ENCODE assay signal across 8 cellular contexts in the genomic region with DNA sequence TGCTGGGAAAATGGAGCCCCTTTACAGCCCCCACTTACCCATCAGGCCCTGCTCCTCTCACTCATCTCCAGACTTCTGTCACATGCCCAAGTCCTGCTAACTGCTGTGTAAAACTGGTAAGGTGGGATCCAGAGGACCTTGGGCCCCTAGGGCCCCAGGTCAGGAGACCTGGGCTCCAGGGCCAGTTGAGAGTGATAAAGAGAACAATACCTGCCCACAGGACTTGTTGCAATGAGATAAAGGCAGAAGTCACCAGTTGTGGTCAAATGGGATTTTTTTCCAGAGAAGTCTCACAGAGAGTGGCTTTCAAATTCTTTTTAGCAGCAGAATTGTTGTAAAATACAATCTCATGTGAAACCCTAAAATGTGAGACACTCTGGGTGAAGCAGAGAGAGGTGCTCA. TPM values are rescaled to one million over a fixed set of nuclear protein-coding genes. Genes with fewer than 3 reads are reported as not detected.
DNase-seq lines count a peak whose midpoint lies in the region; ATAC-seq and TF ChIP-seq lines count a peak whose summit lies in the region.
"Had no signal": no experiment of that assay in that cellular context is flagged by ENCODE, and none has a peak within 500 bp of the region (broad histone marks: within the 10 kb centered on the region; RNA-seq: fewer than 3 reads in every experiment).

No MANE protein-coding gene starts in this region.

- ATAC-seq in effector memory CD8-positive, alpha-beta T cell (replicated peaks), result no peak

- H3K27ac ChIP-seq in VCaP (peak overlapping the region; percentile 81), fibroblast of lung (ENCODE audit: insufficient read depth, low read length) (peak overlapping the region; percentile 17), smooth muscle cell (ENCODE audit: low read depth) (peak overlapping the region; percentile 91)

- DNase-seq in HFFc6 (no peak), fibroblast of lung (ENCODE audit: low read depth in 2 of 2) (no peak), smooth muscle cell (lab: John Stamatoyannopoulos, UW; ENCODE audit: unreplicated experiment) (no peak), DMS114 treated with DMSO at 0.1 percent for 48 hours (lab: John Stamatoyannopoulos, UW; ENCODE audit: unreplicated experiment) (no peak), C1 segment of cervical spinal cord (lab: John Stamatoyannopoulos, UW) (no peak)
- DNase-seq in effector memory CD8-positive, alpha-beta T cell, result no peak
- DNase-seq: activated effector memory CD4-positive, alpha-beta T cell treated with Interleukin-2 at 50 U/mL for 16 hours had no signal

- H3K4me2 ChIP-seq in fibroblast of lung (ENCODE audit: extremely low read depth, insufficient read depth, low read length) (no peak overlapping the region), smooth muscle cell (peak overlapping the region; percentile 92)

- peaks cover 8% of the 10 kb centered on the region for H3K27me3 Mint-ChIP-seq in HFFc6 (ENCODE audit: insufficient read depth)
- H3K27me3 Mint-ChIP-seq in effector memory CD8-positive, alpha-beta T cell, result no peaks in the 10 kb centered on the region

- TF ChIP-seq CTCF in HFFc6 (IDR thresholded peaks at IDR 0.05) (no peak), VCaP (conservative IDR thresholded peaks at IDR 0.05) (no peak), fibroblast of lung (conservative IDR thresholded peaks at IDR 0.05 in 1 of 2, IDR thresholded peaks at IDR 0.05 in 1 of 2; ENCODE audit: low read depth in 1 of 2, low read length in 2 of 2) (no peak), smooth muscle cell (IDR thresholded peaks at IDR 0.05; ENCODE audit: borderline replicate concordance, insufficient read depth, poor library complexity, severe bottlenecking) (no peak)

- no peaks in the 10 kb centered on the region for H4K20me1 ChIP-seq in fibroblast of lung (ENCODE audit: control insufficient read depth, extremely low read depth, insufficient read depth, low read length)
- peaks cover 12% of the 10 kb centered on the region for H4K20me1 ChIP-seq in smooth muscle cell (ENCODE audit: low read depth)

- H3F3A ChIP-seq in smooth muscle cell (ENCODE audit: low read depth), result peaks cover 37% of the 10 kb centered on the region

- H3K4me3 ChIP-seq in fibroblast of lung (replicated peaks in 1 of 4; ENCODE audit: control extremely low read depth in 1 of 4, insufficient read depth in 1 of 4, low read depth in 3 of 4, low read length in 4 of 4) (no peak overlapping the region), smooth muscle cell (no peak overlapping the region)

- H2AFZ ChIP-seq in fibroblast of lung (ENCODE audit: low read length) (no peak overlapping the region), smooth muscle cell (ENCODE audit: low read depth) (no peak overlapping the region)

- H3K4me1 ChIP-seq in fibroblast of lung (ENCODE audit: control insufficient read depth, extremely low read depth, insufficient read depth, low read length) (peaks cover 23% of the 10 kb centered on the region), smooth muscle cell (ENCODE audit: low read depth) (peaks cover 49% of the 10 kb centered on the region)

- H3K4me3 Mint-ChIP-seq in HFFc6, result no peak overlapping the region
- no peak overlapping the region for H3K4me3 Mint-ChIP-seq in effector memory CD8-positive, alpha-beta T cell

- H3K27me3 ChIP-seq in fibroblast of lung (ENCODE audit: control insufficient read depth, insufficient read depth, low read length) (no peaks in the 10 kb centered on the region), smooth muscle cell (ENCODE audit: low read depth) (no peaks in the 10 kb centered on the region)

- H3K9ac ChIP-seq in fibroblast of lung (ENCODE audit: insufficient read depth, low read length) (no peak overlapping the region), smooth muscle cell (ENCODE audit: low read depth) (no peak overlapping the region)

- peaks cover 29% of the 10 kb centered on the region for H3K79me2 ChIP-seq in fibroblast of lung (ENCODE audit: control insufficient read depth, insufficient read depth, low read length)
- H3K79me2 ChIP-seq in smooth muscle cell (ENCODE audit: low read depth), result peaks cover 22% of the 10 kb centered on the region

- no peaks in the 10 kb centered on the region for H3K9me3 Mint-ChIP-seq in HFFc6
- no peaks in the 10 kb centered on the region for H3K9me3 Mint-ChIP-seq in effector memory CD8-positive, alpha-beta T cell

- H3K9me3 ChIP-seq in fibroblast of lung (ENCODE audit: control insufficient read depth, insufficient read depth, low read depth, low read length), result no peaks in the 10 kb centered on the region
- no peaks in the 10 kb centered on the region for H3K9me3 ChIP-seq in smooth muscle cell (replicated peaks; ENCODE audit: low read depth)

- H3K27ac Mint-ChIP-seq in HFFc6, result peak overlapping the region; percentile 88
- H3K27ac Mint-ChIP-seq in effector memory CD8-positive, alpha-beta T cell, result peak overlapping the region in 1 of 2 donors; percentile 87

- H3K36me3 Mint-ChIP-seq in HFFc6 (ENCODE audit: low read depth), result no peaks in the 10 kb centered on the region
- H3K36me3 Mint-ChIP-seq in effector memory CD8-positive, alpha-beta T cell (ENCODE audit: insufficient read depth), result peaks cover 27% of the 10 kb centered on the region

- H3K36me3 ChIP-seq in fibroblast of lung (ENCODE audit: control insufficient read depth, insufficient read depth, low read length) (no peaks in the 10 kb centered on the region), smooth muscle cell (ENCODE audit: low read depth) (no peaks in the 10 kb centered on the region)

- H3K4me1 Mint-ChIP-seq in HFFc6 (ENCODE audit: low read depth), result peaks cover 48% of the 10 kb centered on the region
- H3K4me1 Mint-ChIP-seq in effector memory CD8-positive, alpha-beta T cell (ENCODE audit: low read depth in 2 of 2), result peaks cover 33 to 34% of the 10 kb centered on the region in 2 donors

RNA-seq across cellular contexts. Expression of gene FURIN, which starts 0.8 kb away (rescaled TPM):
- total RNA-seq in HFFc6 (2021; fragmentation: NEBNext Ultra II Directional; extraction: Animal tissue kit (Norgen Biotek cat#: 25700)), result 10 to 100 TPM; 68.9 to 79.4 (median 74.6) TPM
- 19.5 and 27.9 TPM in 2 replicates for total RNA-seq in fibroblast of lung
- polyA plus RNA-seq in fibroblast of lung, result 19.4 and 20.4 TPM in 2 replicates
- polyA plus RNA-seq in fibroblast of lung (2012), result 45.8 and 46.5 TPM in 2 replicates
- polyA minus RNA-seq in fibroblast of lung (ENCODE audit: low replicate concordance), result 57.3 and 68.2 TPM in 2 replicates
- 52.5 and 66.0 TPM in 2 replicates for total RNA-seq in smooth muscle cell
- polyA plus RNA-seq in smooth muscle cell, result 113 and 121 TPM in 2 replicates

RNA-seq across cellular contexts. Expression of gene FES, which starts 15.2 kb away (rescaled TPM):
- total RNA-seq in HFFc6 (2021; fragmentation: NEBNext Ultra II Directional; extraction: Animal tissue kit (Norgen Biotek cat#: 25700)), result 1 to 10 TPM in 4 of 6 experiments, under 1 TPM in 2; 0.41 to 1.4 (median 1.1) TPM
- total RNA-seq in fibroblast of lung, result 23.4 and 31.2 TPM in 2 replicates
- polyA plus RNA-seq in fibroblast of lung, result 5.5 and 7.0 TPM in 2 replicates
- 9.1 and 12.6 TPM in 2 replicates for polyA plus RNA-seq in fibroblast of lung (2012)
- polyA minus RNA-seq in fibroblast of lung (ENCODE audit: low replicate concordance), result 19.3 and 27.0 TPM in 2 replicates
- total RNA-seq in smooth muscle cell, result 4.9 and 6.3 TPM in 2 replicates
- 6.2 and 8.2 TPM in 2 replicates for polyA plus RNA-seq in smooth muscle cell

RNA-seq across cellular contexts. Expression of gene MAN2A2, which starts 34.0 kb away (rescaled TPM):
- 10 to 100 TPM; 15.8 to 26.9 (median 23.4) TPM for total RNA-seq in HFFc6 (2021; fragmentation: NEBNext Ultra II Directional; extraction: Animal tissue kit (Norgen Biotek cat#: 25700))
- total RNA-seq in fibroblast of lung, result 18.2 and 36.0 TPM in 2 replicates
- polyA plus RNA-seq in fibroblast of lung, result 11.3 and 18.0 TPM in 2 replicates
- polyA plus RNA-seq in fibroblast of lung (2012), result 12.6 and 16.0 TPM in 2 replicates
- 69.8 and 80.4 TPM in 2 replicates for polyA minus RNA-seq in fibroblast of lung (ENCODE audit: low replicate concordance)
- 7.1 and 11.0 TPM in 2 replicates for total RNA-seq in smooth muscle cell
- polyA plus RNA-seq in smooth muscle cell, result 9.7 and 15.3 TPM in 2 replicates

Comparison
In these comparisons a context has a peak if more than half of its experiments do, and no peak if none do; other contexts are left out.
1. H3K27ac ChIP-seq: peak in every context shown above with its lines; median percentile 91 in smooth muscle cell; 81 in VCaP; 17 in fibroblast of lung.